23 cellular contexts compared by ENCODE assay signal in the genomic region with DNA sequence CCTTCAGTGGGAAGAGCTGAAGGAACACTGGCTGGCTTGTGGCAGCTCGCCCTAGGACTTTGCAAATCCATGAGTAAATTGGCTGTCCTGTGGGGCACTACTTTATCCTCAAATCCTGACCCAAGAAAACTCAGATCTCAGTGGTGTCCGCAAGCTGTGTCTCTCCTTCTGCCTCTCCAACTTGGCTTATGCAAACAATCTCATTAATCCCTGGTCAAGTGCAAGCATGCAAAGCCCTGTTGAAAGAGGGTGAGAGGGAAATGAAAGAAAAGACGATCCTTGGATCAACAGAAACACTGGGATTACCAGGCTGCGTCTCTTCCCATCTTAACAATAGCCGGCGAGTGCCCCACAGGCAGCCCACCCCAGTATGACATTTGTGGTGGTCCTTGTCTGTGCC.
DNase-seq lines count a peak whose midpoint lies in the region; ATAC-seq and TF ChIP-seq lines count a peak whose summit lies in the region.
"Had no signal": no experiment of that assay in that cellular context is flagged by ENCODE, and none has a peak within 500 bp of the region (broad histone marks: within the 10 kb centered on the region; RNA-seq: fewer than 3 reads in every experiment).

No MANE protein-coding gene starts in this region.

- CTCF ChIA-PET in mammary epithelial cell (lab: Charles Lee; ENCODE audit: low non-redundant PET): no interaction called here

- in situ Hi-C loops in mammary epithelial cell (cut with MboI; ENCODE audit: low sequenced_read_pairs in 2 of 2): no loop called here

- no peak for ATAC-seq in GM21515 (IDR thresholded peaks at IDR 0.05; ENCODE audit: unreplicated experiment)
- ATAC-seq: A549, GM12878, GM23338, Right ventricle myocardium inferior had no signal

- DNase-seq in NCI-H82 (lab: John Stamatoyannopoulos, UW) (peak; percentile 40), NCI-H82 treated with DMSO at 0.1 percent for 48 hours (lab: John Stamatoyannopoulos, UW; ENCODE audit: unreplicated experiment) (no peak), mammary epithelial cell (peak; percentile 16), esophagus squamous epithelium (lab: John Stamatoyannopoulos, UW) (no peak), thyroid gland (peak; percentile 22 to 29), cerebellum (ENCODE audit: low spot score) (no peak)
- DNase-seq in stimulated activated CD4-positive, alpha-beta T cell treated with anti-CD3 and anti-CD28 coated beads, Interleukin-2, amount 100 ng/mL, for 24 hours: no peak
- DNase-seq: DND-41, Kasumi-1, MG63, NCI-H1048, NCI-H1417 treated with DMSO at 0.1 percent for 48 hours, NCI-H187, NCI-H226, NCI-H510A treated with DMSO at 0.1 percent for 48 hours, Peyer's patch had no signal

- no peaks in the 10 kb centered on the region for H4K20me1 ChIP-seq in mammary epithelial cell (ENCODE audit: insufficient read depth, low read length)

- peak overlapping the region; percentile 2 for H2AFZ ChIP-seq in mammary epithelial cell (ENCODE audit: low read depth, low read length)
- H2AFZ ChIP-seq: GM23338 had no signal

- H3K36me3 ChIP-seq in mammary epithelial cell (ENCODE audit: insufficient read depth, low read length) (no peaks in the 10 kb centered on the region), esophagus squamous epithelium (no peaks in the 10 kb centered on the region), thyroid gland (no peaks in the 10 kb centered on the region)
- H3K36me3 ChIP-seq: HAP-1, MG63, Peyer's patch, SJSA1 had no signal

- WGBS in mammary epithelial cell (ENCODE audit: low coverage, missing lambda C conversion rate): 26% methylated on average over 6 of the region's 6 CpGs
- 27 to 28% methylated on average over 6 of the region's 6 CpGs for WGBS in esophagus squamous epithelium, 2 donors
- WGBS in thyroid gland, 2 donors: 16 to 23% methylated on average over 6 of the region's 6 CpGs

- intact Hi-C loops in mammary epithelial cell (cut with micrococcal nuclease): no loop called here
- intact Hi-C loops in esophagus squamous epithelium (cut with DNase I): no loop called here
- intact Hi-C loops in thyroid gland (cut with DNase I): no loop called here

- H3K27me3 ChIP-seq in mammary epithelial cell (ENCODE audit: insufficient read depth, low read length) (no peaks in the 10 kb centered on the region), esophagus squamous epithelium (no peaks in the 10 kb centered on the region), thyroid gland (no peaks in the 10 kb centered on the region)
- H3K27me3 ChIP-seq: MG63, Peyer's patch, SJSA1 had no signal

- peaks cover 10% of the 10 kb centered on the region for H3K4me1 ChIP-seq in mammary epithelial cell (ENCODE audit: insufficient read depth, low read length)
- H3K4me1 ChIP-seq in esophagus squamous epithelium: peaks cover 4 to 42% (median 6%) of the 10 kb centered on the region in 3 donors
- peaks cover 6 to 22% of the 10 kb centered on the region in 2 donors for H3K4me1 ChIP-seq in thyroid gland
- H3K4me1 ChIP-seq: A549, HAP-1, Peyer's patch, SJSA1 had no signal

- BruUV-seq in mammary epithelial cell (replicated peaks; lab: Mats Ljungman, UMichigan): no TSS peak

- TF ChIP-seq POLR2A in esophagus squamous epithelium (IDR thresholded peaks at IDR 0.05): no peak
- TF ChIP-seq POLR2A in thyroid gland (IDR thresholded peaks at IDR 0.05): no peak

- no peaks in the 10 kb centered on the region for H3K9me3 ChIP-seq in mammary epithelial cell (replicated peaks; ENCODE audit: insufficient read depth, low read length)
- no peaks in the 10 kb centered on the region for H3K9me3 ChIP-seq in esophagus squamous epithelium
- no peaks in the 10 kb centered on the region for H3K9me3 ChIP-seq in thyroid gland
- H3K9me3 ChIP-seq: A549, HAP-1, MG63, Peyer's patch had no signal

- peak overlapping the region; percentile 25 for H3K4me2 ChIP-seq in mammary epithelial cell (ENCODE audit: insufficient read depth, low read depth, low read length)
- H3K4me2 ChIP-seq: A549, GM23338 had no signal

- H3K4me3 ChIP-seq in mammary epithelial cell (replicated peaks in 1 of 3; ENCODE audit: insufficient read depth in 1 of 3, low read depth in 2 of 3, low read length in 3 of 3): no peak overlapping the region
- H3K4me3 ChIP-seq in esophagus squamous epithelium: peak overlapping the region in 2 of 4 donors; percentile 14 to 18
- H3K4me3 ChIP-seq in thyroid gland (replicated peaks in 1 of 3): no peak overlapping the region
- H3K4me3 ChIP-seq: A549, GM12878, GM23338, HAP-1, MG63, Peyer's patch, SJSA1 had no signal

- dilution Hi-C loops in mammary epithelial cell (cut with HindIII; ENCODE audit: low sequenced_read_pairs): no loop called here

- H3K27ac ChIP-seq in mammary epithelial cell (ENCODE audit: insufficient read depth, low read depth, low read length) (no peak overlapping the region), esophagus squamous epithelium (peak overlapping the region; percentile 39 to 76 (median 58)), thyroid gland (no peak overlapping the region)
- H3K27ac ChIP-seq: A549, Peyer's patch, SJSA1 had no signal

- H3K79me2 ChIP-seq in mammary epithelial cell (ENCODE audit: insufficient read depth, low read length): no peaks in the 10 kb centered on the region

- TF ChIP-seq CTCF in mammary epithelial cell (conservative IDR thresholded peaks at IDR 0.05 in 1 of 2, IDR thresholded peaks at IDR 0.05 in 1 of 2; ENCODE audit: extremely low read depth in 1 of 2, insufficient read depth in 1 of 2, low read depth in 1 of 2, low read length in 2 of 2): no peak
- TF ChIP-seq CTCF in esophagus squamous epithelium (IDR thresholded peaks at IDR 0.05): no peak
- no peak for TF ChIP-seq CTCF in thyroid gland (IDR thresholded peaks at IDR 0.05)

- H3K9ac ChIP-seq in mammary epithelial cell (ENCODE audit: insufficient read depth, low read length): no peak overlapping the region

Comparison
In these comparisons a context has a peak if more than half of its experiments do, and no peak if none do; other contexts are left out.
1. DNase-seq: peak in NCI-H82 (single experiment), mammary epithelial cell (single experiment) and thyroid gland (2 of 2); none in NCI-H82 treated with DMSO at 0.1 percent for 48 hours (single experiment), esophagus squamous epithelium (single experiment), stimulated activated CD4-positive, alpha-beta T cell treated with anti-CD3 and anti-CD28 coated beads, Interleukin-2, amount 100 ng/mL, for 24 hours (0 of 2) and cerebellum (single experiment).
2. H3K27ac ChIP-seq: peak in esophagus squamous epithelium (4 of 4); none in mammary epithelial cell (single experiment) and thyroid gland (0 of 3).